1 cellular context compared by ENCODE assay signal in genomic region chr3:142940472-142940871, GRCh38.
TF ChIP-seq lines count a peak whose summit lies in the region.

No MANE protein-coding gene starts in this region.

TF ChIP-seq in HepG2, 621 proteins besides CTCF, POLR2A, EP300 and RAD21 (continued from another document):
- TF ChIP-seq CREB1 (IDR thresholded peaks at IDR 0.05) (0 out of 2 replicates have a peak, but pooled peaks have one; percentile 20), CREB1 (CRISPR knock-in tag; IDR thresholded peaks at IDR 0.05) (no peak), ZSCAN9 (CRISPR knock-in tag; IDR thresholded peaks at IDR 0.05; ENCODE audit: borderline replicate concordance) (0 out of 2 replicates have a peak, but pooled peaks have one; percentile 1), ZBTB21 (CRISPR knock-in tag; IDR thresholded peaks at IDR 0.05) (peak; percentile 60; the same call in 1 of the 2 replicates), ATF7 (IDR thresholded peaks at IDR 0.05) (peak; percentile 86), ATF7 (CRISPR knock-in tag; IDR thresholded peaks at IDR 0.05) (no peak), SATB2 (CRISPR knock-in tag; IDR thresholded peaks at IDR 0.05) (0 out of 2 replicates have a peak, but pooled peaks have one; percentile 6), SP140L (CRISPR knock-in tag; IDR thresholded peaks at IDR 0.05; ENCODE audit: borderline replicate concordance) (no peak), ZNF362 (CRISPR knock-in tag; IDR thresholded peaks at IDR 0.05; ENCODE audit: borderline replicate concordance) (peak; percentile 29; the same call in 1 of the 2 replicates), NKX3-1 (CRISPR knock-in tag; IDR thresholded peaks at IDR 0.05) (0 out of 2 replicates have a peak, but pooled peaks have one; percentile 0), NCOA1 (CRISPR knock-in tag; IDR thresholded peaks at IDR 0.05) (0 out of 2 replicates have a peak, but pooled peaks have one; percentile 7), SIX1 (CRISPR knock-in tag; IDR thresholded peaks at IDR 0.05; ENCODE audit: borderline replicate concordance) (no peak)
